10 cellular contexts compared by ENCODE assay signal in the genomic region with DNA sequence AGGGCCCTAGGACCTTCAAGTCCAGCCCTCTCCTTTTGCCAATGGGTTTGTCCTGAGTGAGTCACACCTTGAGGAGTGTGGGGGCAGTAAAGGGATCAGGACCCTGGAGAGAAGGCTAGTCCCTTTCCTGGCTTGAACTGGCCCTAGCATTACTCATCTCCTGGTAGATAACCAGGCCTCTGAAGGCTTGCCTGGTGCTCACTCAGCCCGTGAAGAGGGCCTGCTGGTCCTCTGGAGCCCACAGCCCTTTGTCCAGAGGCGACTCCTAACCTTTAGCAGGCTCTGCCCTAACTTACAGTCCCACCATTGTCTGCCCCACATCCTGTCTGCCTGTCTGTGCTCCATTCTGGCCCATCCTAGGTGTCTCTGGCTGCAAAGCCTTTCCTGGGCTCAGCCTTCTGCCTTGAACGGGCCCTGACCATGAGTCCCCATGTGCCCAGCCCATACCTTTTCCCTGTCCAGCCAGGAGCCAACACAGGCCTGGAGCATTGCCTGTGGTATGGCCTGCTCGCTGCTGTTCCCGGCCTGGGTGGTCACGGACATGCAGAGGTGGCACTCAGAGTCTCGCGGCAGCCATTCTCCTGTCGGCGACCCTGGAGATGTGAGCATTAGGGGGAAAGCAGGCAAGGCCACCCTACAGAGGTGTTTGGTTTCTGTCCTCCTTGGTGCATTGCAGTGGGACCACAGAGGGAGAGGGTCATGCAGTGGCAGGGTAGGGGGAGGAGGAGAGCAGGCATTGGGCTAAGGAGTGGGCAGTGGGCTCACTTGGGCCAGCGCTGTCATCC. TPM values are rescaled to one million over a fixed set of nuclear protein-coding genes. Genes with fewer than 3 reads are reported as not detected.
A peak's percentile ranks its signal among the peaks of the same experiment; 100 is the strongest.
DNase-seq lines count a peak whose midpoint lies in the region; ATAC-seq, FAIRE-seq and TF ChIP-seq lines count a peak whose summit lies in the region.
"Had no signal": no experiment of that assay in that cellular context is flagged by ENCODE, and none has a peak within 500 bp of the region (broad histone marks: within the 10 kb centered on the region; RNA-seq: fewer than 3 reads in every experiment).

No MANE protein-coding gene starts in this region.

- peak; percentile 49 for FAIRE-seq in HTR-8/SVneo (lab: Jason Lieb, UNC)
- no peak for FAIRE-seq in HepG2 (lab: Jason Lieb, UNC)

- H3K4me1 ChIP-seq in ACC112 (ENCODE audit: control insufficient read depth, insufficient read depth, low read length, unreplicated experiment) (peaks cover 23% of the 10 kb centered on the region), HepG2 (ENCODE audit: insufficient read depth, low read length) (peaks cover 25% of the 10 kb centered on the region)

- ATAC-seq in HepG2 = peak; percentile 5

- H3K27me3 ChIP-seq in ACC112 (ENCODE audit: insufficient read depth, low read length) (no peaks in the 10 kb centered on the region), HepG2 (ENCODE audit: control insufficient read depth in 1 of 2, insufficient read depth in 2 of 2, low read length in 2 of 2) (peaks cover 0 to 19% of the 10 kb centered on the region in 2 experiments; a peak in 3 of 5 replicates)
- H3K27me3 ChIP-seq: BLaER1 treated with 17β-estradiol and CSF1 and Interleukin-3, amounts not matched to agents 10 nM and 100 nM had no signal

- CTCF ChIA-PET in HepG2 (lab: Yijun Ruan, JAX; ENCODE audit: low intra/inter-chr PET ratio, low total read pairs) = no interaction called here

- H3K27ac ChIP-seq in ACC112 (ENCODE audit: low read depth, low read length) (peak overlapping the region; percentile 51), HepG2 (ENCODE audit: extremely low read length, insufficient read depth, low read length) (no peak overlapping the region)
- H3K27ac ChIP-seq: BLaER1 treated with 17β-estradiol and CSF1 and Interleukin-3, amounts not matched to agents 10 nM and 100 nM; SK-N-MC had no signal

- no peaks in the 10 kb centered on the region for H3K79me2 ChIP-seq in ACC112 (ENCODE audit: control insufficient read depth, insufficient read depth, low read length, unreplicated experiment)
- no peaks in the 10 kb centered on the region for H3K79me2 ChIP-seq in HepG2 (ENCODE audit: insufficient read depth, low read length)

- no peaks in the 10 kb centered on the region for H3K9me3 ChIP-seq in HepG2 (ENCODE audit: low read length)
- H3K9me3 ChIP-seq: BLaER1 treated with 17β-estradiol and CSF1 and Interleukin-3, amounts not matched to agents 10 nM and 100 nM had no signal

- TF ChIP-seq EP300 in HepG2 (IDR thresholded peaks at IDR 0.05; ENCODE audit: low read depth in 2 of 2, low read length in 2 of 2) (no peak), HepG2 (CRISPR knock-in tag; IDR thresholded peaks at IDR 0.05; ENCODE audit: borderline replicate concordance) (no peak)

- no TSS peak for BruUV-seq in HepG2 (replicated peaks; lab: Mats Ljungman, UMichigan)

- TF ChIP-seq CTCF in HepG2 (CRISPR knock-in tag; IDR thresholded peaks at IDR 0.05) = no peak

- intact Hi-C loops in HepG2 (cut with micrococcal nuclease; ENCODE audit: unreplicated experiment) = no loop called here

- no peaks in the 10 kb centered on the region for H4K20me1 ChIP-seq in HepG2 (ENCODE audit: insufficient read depth, low read length)

- in situ Hi-C loops in HepG2 (cut with HindIII; ENCODE audit: extremely low pct_ligation_motif_present, low pct_unique_long_range_greater_than_20kb) = no loop called here

- H2AFZ ChIP-seq in ACC112 (ENCODE audit: low read length, unreplicated experiment) (no peak overlapping the region), HepG2 (ENCODE audit: low read length) (no peak overlapping the region)

- no peak for TF ChIP-seq RAD21 in HepG2 (CRISPR knock-in tag; IDR thresholded peaks at IDR 0.05)

- DNase-seq in HTR-8/SVneo (ENCODE audit: insufficient read length, low spot score) (peak; percentile 94), dermis blood vessel endothelial cell (peak; percentile 94), HepG2 (ENCODE audit: low spot score) (peak; percentile 15), activated gamma-delta T cell (lab: John Stamatoyannopoulos, UW) (no peak), NOMO-1 treated with DMSO at 0.1 percent for 48 hours (lab: John Stamatoyannopoulos, UW; ENCODE audit: unreplicated experiment) (no peak), NCI-H345 (lab: John Stamatoyannopoulos, UW) (no peak)
- DNase-seq in activated CD8-positive, alpha-beta memory T cell treated with anti-CD3 and anti-CD28 coated beads for 24 hours = no peak

- no peak overlapping the region for H3K9ac ChIP-seq in HepG2 (ENCODE audit: insufficient read depth, low read depth, low read length)
- H3K9ac ChIP-seq: BLaER1 treated with 17β-estradiol and CSF1 and Interleukin-3, amounts not matched to agents 10 nM and 100 nM had no signal

- H3K4me3 ChIP-seq in ACC112 (ENCODE audit: low read depth, low read length) (no peak overlapping the region), HepG2 (replicated peaks in 1 of 3; ENCODE audit: insufficient read depth in 1 of 3, low read depth in 2 of 3, low read length in 3 of 3) (no peak overlapping the region)
- H3K4me3 ChIP-seq: BLaER1 treated with 17β-estradiol and CSF1 and Interleukin-3, amounts not matched to agents 10 nM and 100 nM; SK-N-MC had no signal

- no peak overlapping the region for H3K4me2 ChIP-seq in HepG2 (ENCODE audit: low read depth, low read length)
- H3K4me2 ChIP-seq: BLaER1 treated with 17β-estradiol and CSF1 and Interleukin-3, amounts not matched to agents 10 nM and 100 nM had no signal

- WGBS in HepG2 (ENCODE audit: low lambda C conversion rate) = 70% methylated on average over 11 of the region's 11 CpGs

- H3K36me3 ChIP-seq in ACC112 (ENCODE audit: insufficient read depth, low read length) (no peaks in the 10 kb centered on the region), HepG2 (replicated peaks in 1 of 2; ENCODE audit: control insufficient read depth in 1 of 2, insufficient read depth in 2 of 2, low read length in 2 of 2) (0 out of 5 replicates have a peak, but pooled peaks cover 0 to 3% of the 10 kb centered on the region in 2 experiments)

- TF ChIP-seq POLR2A in HepG2 (IDR thresholded peaks at IDR 0.05; ENCODE audit: insufficient read depth in 1 of 2, low read depth in 2 of 2, low read length in 2 of 2) = no peak

- POLR2A ChIA-PET in HepG2 (lab: Yijun Ruan, JAX) = no interaction called here

RNA-seq across cellular contexts. Expression of a gene that starts 4.9 kb away (rescaled TPM):
- total RNA-seq in dermis blood vessel endothelial cell = not detected in 2 replicates
- total RNA-seq in HepG2 (2016; rRNA removed; fragmentation: Illumina TruSeq; extraction: Trizol) = not detected in 2 replicates
- not detected in 2 replicates for total RNA-seq in HepG2 (2016; cell fraction: cytosol; rRNA removed; fragmentation: Illumina TruSeq; extraction: Trizol; ENCODE audit: low read depth)
- not detected in 2 replicates for total RNA-seq in HepG2 (2016; cell fraction: insoluble cytoplasmic fraction; rRNA removed; fragmentation: Illumina TruSeq; extraction: Trizol)
- not detected in 2 replicates for total RNA-seq in HepG2 (2016; cell fraction: membrane; rRNA removed; fragmentation: Illumina TruSeq; extraction: Trizol)
- total RNA-seq in HepG2 (2016; cell fraction: nucleus; rRNA removed; fragmentation: Illumina TruSeq; extraction: Trizol) = not detected in 2 replicates
- not detected in 2 replicates for polyA plus RNA-seq in HepG2 (2011; rRNA removed)
- polyA plus RNA-seq in HepG2 (2011; cell fraction: cytosol; rRNA removed) = not detected in 2 replicates
- polyA plus RNA-seq in HepG2 (2011; cell fraction: nucleus; rRNA removed) = not detected in 2 replicates
- not detected in 2 replicates for polyA plus RNA-seq in HepG2 (2012)
- not detected in 2 replicates for polyA plus RNA-seq in HepG2 (2016; cell fraction: cytosol; fragmentation: Illumina TruSeq; extraction: Trizol; ENCODE audit: low read depth)
- polyA plus RNA-seq in HepG2 (2016; cell fraction: insoluble cytoplasmic fraction; fragmentation: Illumina TruSeq; extraction: Trizol; ENCODE audit: low read depth) = not detected in 2 replicates
- not detected in 2 replicates for polyA plus RNA-seq in HepG2 (2016; cell fraction: membrane; fragmentation: Illumina TruSeq; extraction: Trizol; ENCODE audit: low read depth)
- polyA plus RNA-seq in HepG2 (2016; cell fraction: nucleus; fragmentation: Illumina TruSeq; extraction: Trizol; ENCODE audit: insufficient read depth, low read depth) = not detected in 2 replicates
- polyA minus RNA-seq in HepG2 (2011; rRNA and poly(A)+ RNA removed; ENCODE audit: low replicate concordance) = not detected in 2 replicates
- polyA minus RNA-seq in HepG2 (2011; cell fraction: cytosol; rRNA and poly(A)+ RNA removed) = not detected in 2 replicates
- not detected in 2 replicates for polyA minus RNA-seq in HepG2 (2011; cell fraction: nucleus; rRNA and poly(A)+ RNA removed)

RNA-seq across cellular contexts. Expression of a gene that starts 31.1 kb away (rescaled TPM):
- total RNA-seq in dermis blood vessel endothelial cell (not detected in 2 replicates), HepG2 (2016; rRNA removed; fragmentation: Illumina TruSeq; extraction: Trizol) (not detected in 2 replicates)
- total RNA-seq in HepG2 (2016; cell fraction: cytosol; rRNA removed; fragmentation: Illumina TruSeq; extraction: Trizol; ENCODE audit: low read depth) = not detected in 2 replicates
- not detected in 2 replicates for total RNA-seq in HepG2 (2016; cell fraction: insoluble cytoplasmic fraction; rRNA removed; fragmentation: Illumina TruSeq; extraction: Trizol)
- not detected in 2 replicates for total RNA-seq in HepG2 (2016; cell fraction: membrane; rRNA removed; fragmentation: Illumina TruSeq; extraction: Trizol)
- not detected in 2 replicates for total RNA-seq in HepG2 (2016; cell fraction: nucleus; rRNA removed; fragmentation: Illumina TruSeq; extraction: Trizol)
- polyA plus RNA-seq in HepG2 (2011; rRNA removed) = not detected in 2 replicates
- not detected in 2 replicates for polyA plus RNA-seq in HepG2 (2011; cell fraction: cytosol; rRNA removed)
- polyA plus RNA-seq in HepG2 (2011; cell fraction: nucleus; rRNA removed) = 0.23 TPM in 1 of 2 replicates, not detected in the other
- polyA plus RNA-seq in HepG2 (2012) = 0.07 and 0.16 TPM in 2 replicates
- not detected in 2 replicates for polyA plus RNA-seq in HepG2 (2016; cell fraction: cytosol; fragmentation: Illumina TruSeq; extraction: Trizol; ENCODE audit: low read depth)
- not detected in 2 replicates for polyA plus RNA-seq in HepG2 (2016; cell fraction: insoluble cytoplasmic fraction; fragmentation: Illumina TruSeq; extraction: Trizol; ENCODE audit: low read depth)
- polyA plus RNA-seq in HepG2 (2016; cell fraction: membrane; fragmentation: Illumina TruSeq; extraction: Trizol; ENCODE audit: low read depth) = not detected in 2 replicates
- not detected in 2 replicates for polyA plus RNA-seq in HepG2 (2016; cell fraction: nucleus; fragmentation: Illumina TruSeq; extraction: Trizol; ENCODE audit: insufficient read depth, low read depth)
- not detected in 2 replicates for polyA minus RNA-seq in HepG2 (2011; rRNA and poly(A)+ RNA removed; ENCODE audit: low replicate concordance)
- polyA minus RNA-seq in HepG2 (2011; cell fraction: cytosol; rRNA and poly(A)+ RNA removed) = not detected in 2 replicates
- polyA minus RNA-seq in HepG2 (2011; cell fraction: nucleus; rRNA and poly(A)+ RNA removed) = not detected in 2 replicates

RNA-seq across cellular contexts. Expression of a gene that starts 47.1 kb away (rescaled TPM):
- total RNA-seq in dermis blood vessel endothelial cell (44.6 and 51.5 TPM in 2 replicates), HepG2 (2016; rRNA removed; fragmentation: Illumina TruSeq; extraction: Trizol) (63.3 and 80.2 TPM in 2 replicates)
- total RNA-seq in HepG2 (2016; cell fraction: cytosol; rRNA removed; fragmentation: Illumina TruSeq; extraction: Trizol; ENCODE audit: low read depth) = 20.2 and 21.5 TPM in 2 replicates
- total RNA-seq in HepG2 (2016; cell fraction: insoluble cytoplasmic fraction; rRNA removed; fragmentation: Illumina TruSeq; extraction: Trizol) = 64.7 and 84.8 TPM in 2 replicates
- total RNA-seq in HepG2 (2016; cell fraction: membrane; rRNA removed; fragmentation: Illumina TruSeq; extraction: Trizol) = 37.2 and 41.8 TPM in 2 replicates
- total RNA-seq in HepG2 (2016; cell fraction: nucleus; rRNA removed; fragmentation: Illumina TruSeq; extraction: Trizol) = 43.3 and 49.6 TPM in 2 replicates
- polyA plus RNA-seq in HepG2 (2011; rRNA removed) = 73.6 and 75.1 TPM in 2 replicates
- polyA plus RNA-seq in HepG2 (2011; cell fraction: cytosol; rRNA removed) = 52.3 and 54.6 TPM in 2 replicates
- polyA plus RNA-seq in HepG2 (2011; cell fraction: nucleus; rRNA removed) = 71.1 and 77.1 TPM in 2 replicates
- 51.9 and 66.6 TPM in 2 replicates for polyA plus RNA-seq in HepG2 (2012)
- 21.2 and 23.0 TPM in 2 replicates for polyA plus RNA-seq in HepG2 (2016; cell fraction: cytosol; fragmentation: Illumina TruSeq; extraction: Trizol; ENCODE audit: low read depth)
- 106 and 107 TPM in 2 replicates for polyA plus RNA-seq in HepG2 (2016; cell fraction: insoluble cytoplasmic fraction; fragmentation: Illumina TruSeq; extraction: Trizol; ENCODE audit: low read depth)
- 36.4 and 40.9 TPM in 2 replicates for polyA plus RNA-seq in HepG2 (2016; cell fraction: membrane; fragmentation: Illumina TruSeq; extraction: Trizol; ENCODE audit: low read depth)
- 92.4 and 97.2 TPM in 2 replicates for polyA plus RNA-seq in HepG2 (2016; cell fraction: nucleus; fragmentation: Illumina TruSeq; extraction: Trizol; ENCODE audit: insufficient read depth, low read depth)
- polyA minus RNA-seq in HepG2 (2011; rRNA and poly(A)+ RNA removed; ENCODE audit: low replicate concordance) = 156 and 185 TPM in 2 replicates
- polyA minus RNA-seq in HepG2 (2011; cell fraction: cytosol; rRNA and poly(A)+ RNA removed) = 31.4 and 36.2 TPM in 2 replicates
- polyA minus RNA-seq in HepG2 (2011; cell fraction: nucleus; rRNA and poly(A)+ RNA removed) = 60.5 and 67.6 TPM in 2 replicates

RNA-seq across cellular contexts. Expression of a gene that starts 51.2 kb away (rescaled TPM):
- total RNA-seq in dermis blood vessel endothelial cell (16.9 and 24.7 TPM in 2 replicates), HepG2 (2016; rRNA removed; fragmentation: Illumina TruSeq; extraction: Trizol) (47.1 and 49.0 TPM in 2 replicates)
- 32.5 and 36.5 TPM in 2 replicates for total RNA-seq in HepG2 (2016; cell fraction: cytosol; rRNA removed; fragmentation: Illumina TruSeq; extraction: Trizol; ENCODE audit: low read depth)
- total RNA-seq in HepG2 (2016; cell fraction: insoluble cytoplasmic fraction; rRNA removed; fragmentation: Illumina TruSeq; extraction: Trizol) = 48.7 and 49.6 TPM in 2 replicates
- 64.2 and 67.0 TPM in 2 replicates for total RNA-seq in HepG2 (2016; cell fraction: membrane; rRNA removed; fragmentation: Illumina TruSeq; extraction: Trizol)
- total RNA-seq in HepG2 (2016; cell fraction: nucleus; rRNA removed; fragmentation: Illumina TruSeq; extraction: Trizol) = 33.2 and 34.7 TPM in 2 replicates
- polyA plus RNA-seq in HepG2 (2011; rRNA removed) = 77.4 and 82.8 TPM in 2 replicates
- 32.5 and 38.0 TPM in 2 replicates for polyA plus RNA-seq in HepG2 (2011; cell fraction: cytosol; rRNA removed)
- 55.4 and 70.0 TPM in 2 replicates for polyA plus RNA-seq in HepG2 (2011; cell fraction: nucleus; rRNA removed)
- polyA plus RNA-seq in HepG2 (2012) = 42.2 and 51.9 TPM in 2 replicates
- polyA plus RNA-seq in HepG2 (2016; cell fraction: cytosol; fragmentation: Illumina TruSeq; extraction: Trizol; ENCODE audit: low read depth) = 54.3 and 54.6 TPM in 2 replicates
- 56.4 and 59.2 TPM in 2 replicates for polyA plus RNA-seq in HepG2 (2016; cell fraction: insoluble cytoplasmic fraction; fragmentation: Illumina TruSeq; extraction: Trizol; ENCODE audit: low read depth)
- polyA plus RNA-seq in HepG2 (2016; cell fraction: membrane; fragmentation: Illumina TruSeq; extraction: Trizol; ENCODE audit: low read depth) = 69.9 and 70.6 TPM in 2 replicates
- polyA plus RNA-seq in HepG2 (2016; cell fraction: nucleus; fragmentation: Illumina TruSeq; extraction: Trizol; ENCODE audit: insufficient read depth, low read depth) = 76.9 and 78.6 TPM in 2 replicates
- polyA minus RNA-seq in HepG2 (2011; rRNA and poly(A)+ RNA removed; ENCODE audit: low replicate concordance) = 73.7 and 82.9 TPM in 2 replicates
- 34.4 and 42.2 TPM in 2 replicates for polyA minus RNA-seq in HepG2 (2011; cell fraction: cytosol; rRNA and poly(A)+ RNA removed)
- polyA minus RNA-seq in HepG2 (2011; cell fraction: nucleus; rRNA and poly(A)+ RNA removed) = 35.4 and 43.0 TPM in 2 replicates

Comparison
In these comparisons a context has a peak if more than half of its experiments do, and no peak if none do; other contexts are left out.
1. DNase-seq: peak in HTR-8/SVneo (single experiment), dermis blood vessel endothelial cell (single experiment) and HepG2 (single experiment); none in activated CD8-positive, alpha-beta memory T cell treated with anti-CD3 and anti-CD28 coated beads for 24 hours (single experiment), activated gamma-delta T cell (single experiment), NOMO-1 treated with DMSO at 0.1 percent for 48 hours (single experiment) and NCI-H345 (single experiment).